Comparison of ENCODE assay signal across 1 cellular context in the genomic region with DNA sequence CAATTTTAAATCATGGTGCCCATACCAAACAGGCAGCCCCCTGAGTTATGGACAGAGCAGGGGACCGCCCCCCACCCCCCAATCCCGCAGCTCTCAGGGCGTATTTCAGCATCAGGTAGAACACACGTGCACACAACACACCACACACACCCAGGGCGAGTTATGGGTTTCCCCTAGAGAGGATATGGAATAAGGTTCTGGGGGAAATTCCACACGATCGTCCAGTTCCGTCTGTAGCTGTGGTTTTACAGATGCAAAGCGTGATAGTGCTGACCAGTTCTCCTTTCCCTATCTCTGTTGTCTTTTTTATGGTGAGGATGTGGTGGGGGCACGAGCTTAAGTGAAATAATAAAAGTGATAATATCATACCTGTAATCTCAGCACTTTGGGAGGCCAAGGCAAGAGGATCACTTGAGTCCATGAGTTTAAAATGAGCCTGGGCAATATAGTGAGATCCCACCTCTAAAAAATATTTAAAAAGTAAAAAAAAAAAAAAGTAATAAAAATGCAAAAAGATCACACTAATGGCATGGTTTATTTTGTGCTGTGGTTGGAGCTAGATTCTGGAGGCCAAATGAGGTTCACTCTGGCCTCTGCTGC.
TF ChIP-seq lines count a peak whose summit lies in the region.

No MANE protein-coding gene starts in this region.

TF ChIP-seq in SK-N-SH, 30 proteins besides CTCF, POLR2A, EP300 and RAD21:
- TF ChIP-seq FOXJ3 (CRISPR knock-in tag; IDR thresholded peaks at IDR 0.05) (no peak), TEAD4 (IDR thresholded peaks at IDR 0.05; ENCODE audit: borderline replicate concordance, insufficient read depth) (no peak)
